ENCODE assay signal across 8 cellular contexts in the genomic region with DNA sequence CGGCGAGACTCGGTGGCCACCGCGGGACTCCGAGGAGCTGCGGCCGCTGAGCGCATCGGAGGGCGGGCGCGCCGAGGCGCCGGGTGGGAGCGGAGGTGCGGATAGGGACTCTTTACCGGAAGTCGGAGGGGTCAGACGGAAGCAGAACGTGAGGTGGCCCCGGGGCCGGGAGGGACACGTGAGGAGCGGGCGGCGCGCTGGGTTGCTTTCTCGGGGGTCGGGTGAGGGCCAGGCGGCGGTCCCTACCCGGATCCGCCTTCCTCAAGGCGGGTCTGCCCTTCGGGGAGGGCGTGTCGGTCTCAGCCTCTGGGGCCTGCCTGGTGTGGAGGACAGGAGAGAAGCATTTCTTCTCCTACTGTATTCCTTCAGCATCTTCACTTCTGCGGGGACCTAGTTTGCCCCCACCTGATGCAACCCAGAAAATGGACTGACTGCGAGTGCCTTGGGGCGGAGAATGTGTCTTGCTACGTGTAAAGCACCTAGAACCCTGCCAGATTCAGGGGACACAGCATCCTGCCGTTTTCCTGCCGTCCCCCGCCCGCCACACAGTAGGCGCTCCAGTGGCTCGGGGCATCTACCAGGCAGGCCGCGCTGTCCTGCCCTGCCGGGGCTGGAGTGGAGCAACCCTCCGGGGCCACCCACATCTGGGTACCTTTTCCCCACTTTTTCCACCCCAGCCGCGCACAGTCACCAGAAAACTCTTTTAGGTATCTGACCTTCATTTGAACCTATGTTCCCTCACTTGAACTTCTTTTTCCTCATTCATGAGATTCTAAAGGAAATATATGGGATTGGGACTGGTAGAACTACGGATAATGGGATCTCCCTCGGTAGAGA. TPM values are rescaled to one million over a fixed set of nuclear protein-coding genes. Genes with fewer than 3 reads are reported as not detected.
DNase-seq lines count a peak whose midpoint lies in the region; ATAC-seq and TF ChIP-seq lines count a peak whose summit lies in the region.

No MANE protein-coding gene starts in this region.

- ATAC-seq in GM19035 (IDR thresholded peaks at IDR 0.05; ENCODE audit: unreplicated experiment) (peak; percentile 65), HG03280 (IDR thresholded peaks at IDR 0.05; ENCODE audit: unreplicated experiment) (peak; percentile 64)
- peak; percentile 83 for ATAC-seq in activated CD4-positive, alpha-beta T cell treated with anti-CD3 and anti-CD28 coated beads for 36 hours

- peak overlapping the region; percentile 92 for H3K27ac Mint-ChIP-seq in activated CD4-positive, alpha-beta T cell treated with anti-CD3 and anti-CD28 coated beads for 36 hours

- no peak for TF ChIP-seq CTCF in AG10803 (conservative IDR thresholded peaks at IDR 0.05; ENCODE audit: low read length)
- peak; percentile 12 for TF ChIP-seq CTCF in choroid plexus epithelial cell (conservative IDR thresholded peaks at IDR 0.05; ENCODE audit: low read depth, low read length)

- peak overlapping the region; percentile 81 for H3K4me3 Mint-ChIP-seq in activated CD4-positive, alpha-beta T cell treated with anti-CD3 and anti-CD28 coated beads for 36 hours

- POLR2A ChIA-PET in activated CD4-positive, alpha-beta T cell treated with anti-CD3 and anti-CD28 coated beads for 36 hours (lab: Charles Lee) = no interaction called here

- CTCF ChIA-PET in activated CD4-positive, alpha-beta T cell treated with anti-CD3 and anti-CD28 coated beads for 36 hours (lab: Charles Lee) = no interaction called here

- intact Hi-C loops in activated CD4-positive, alpha-beta T cell treated with anti-CD3 and anti-CD28 coated beads for 36 hours (cut with DNase I, micrococcal nuclease) = loop anchor here (1.0 to 5.0 kb wide), 12 partner anchors 52 to 1317 kb away; a partner anchor contains a TSS

- H3K4me3 ChIP-seq in AG10803 (ENCODE audit: low read length) (peak overlapping the region; percentile 89), choroid plexus epithelial cell (ENCODE audit: low read depth, low read length) (peak overlapping the region; percentile 92)

- peaks cover 17% of the 10 kb centered on the region for H3K4me1 Mint-ChIP-seq in activated CD4-positive, alpha-beta T cell treated with anti-CD3 and anti-CD28 coated beads for 36 hours

- DNase-seq in AG10803 (ENCODE audit: low read depth) (peak; percentile 97), NCI-H446 treated with DMSO at 0.1 percent for 48 hours (lab: John Stamatoyannopoulos, UW) (peak; percentile 83), choroid plexus epithelial cell (ENCODE audit: low read depth) (peak; percentile 98), kidney glomerular epithelial cell (lab: John Stamatoyannopoulos, UW) (peak; percentile 80)
- DNase-seq in activated CD4-positive, alpha-beta T cell treated with anti-CD3 and anti-CD28 coated beads for 36 hours = peak; percentile 91
- peak; percentile 93 for DNase-seq in stimulated activated CD4-positive, alpha-beta T cell treated with anti-CD3 and anti-CD28 coated beads, Interleukin-15, amount 100 ng/mL, for 24 hours

- peaks cover 3% of the 10 kb centered on the region for H3K36me3 Mint-ChIP-seq in activated CD4-positive, alpha-beta T cell treated with anti-CD3 and anti-CD28 coated beads for 36 hours (ENCODE audit: low read depth)

- H3K27me3 Mint-ChIP-seq in activated CD4-positive, alpha-beta T cell treated with anti-CD3 and anti-CD28 coated beads for 36 hours = no peaks in the 10 kb centered on the region

- no peaks in the 10 kb centered on the region for H3K9me3 Mint-ChIP-seq in activated CD4-positive, alpha-beta T cell treated with anti-CD3 and anti-CD28 coated beads for 36 hours (ENCODE audit: low read depth)

RNA-seq across cellular contexts. Expression of a gene that starts 0.6 kb away (rescaled TPM):
- total RNA-seq in activated CD4-positive, alpha-beta T cell treated with anti-CD3 and anti-CD28 coated beads for 36 hours = 10 to 100 TPM; 44.2 to 47.9 TPM

Comparison
In these comparisons a context has a peak if more than half of its experiments do, and no peak if none do; other contexts are left out.
1. Peak in every context shown above with its lines: DNase-seq, ATAC-seq and H3K4me3 ChIP-seq.